ENCODE assay signal across 1 cellular context in genomic region chr3:88195951-88196434, GRCh38.
TF ChIP-seq lines count a peak whose summit lies in the region.

No MANE protein-coding gene starts in this region.

TF ChIP-seq in WTC11, 78 proteins besides CTCF, POLR2A, EP300 and RAD21 (continued from another document):
- TF ChIP-seq ZSCAN18 (CRISPR knock-in tag; IDR thresholded peaks at IDR 0.05) (no peak), TEAD4 (CRISPR knock-in tag; IDR thresholded peaks at IDR 0.05) (no peak), ATF3 (CRISPR knock-in tag; conservative IDR thresholded peaks at IDR 0.05) (no peak), NFE2L1 (CRISPR knock-in tag; IDR thresholded peaks at IDR 0.05) (no peak), FOXP1 (CRISPR knock-in tag; IDR thresholded peaks at IDR 0.05; ENCODE audit: borderline replicate concordance) (no peak), ERG (CRISPR knock-in tag; IDR thresholded peaks at IDR 0.05) (no peak), JAZF1 (CRISPR knock-in tag; IDR thresholded peaks at IDR 0.05) (no peak), ZMAT4 (CRISPR knock-in tag; IDR thresholded peaks at IDR 0.05) (no peak), ZNF317 (CRISPR knock-in tag; IDR thresholded peaks at IDR 0.05; ENCODE audit: borderline replicate concordance, low read depth) (no peak)
